ENCODE assay signal across 11 cellular contexts in the genomic region with DNA sequence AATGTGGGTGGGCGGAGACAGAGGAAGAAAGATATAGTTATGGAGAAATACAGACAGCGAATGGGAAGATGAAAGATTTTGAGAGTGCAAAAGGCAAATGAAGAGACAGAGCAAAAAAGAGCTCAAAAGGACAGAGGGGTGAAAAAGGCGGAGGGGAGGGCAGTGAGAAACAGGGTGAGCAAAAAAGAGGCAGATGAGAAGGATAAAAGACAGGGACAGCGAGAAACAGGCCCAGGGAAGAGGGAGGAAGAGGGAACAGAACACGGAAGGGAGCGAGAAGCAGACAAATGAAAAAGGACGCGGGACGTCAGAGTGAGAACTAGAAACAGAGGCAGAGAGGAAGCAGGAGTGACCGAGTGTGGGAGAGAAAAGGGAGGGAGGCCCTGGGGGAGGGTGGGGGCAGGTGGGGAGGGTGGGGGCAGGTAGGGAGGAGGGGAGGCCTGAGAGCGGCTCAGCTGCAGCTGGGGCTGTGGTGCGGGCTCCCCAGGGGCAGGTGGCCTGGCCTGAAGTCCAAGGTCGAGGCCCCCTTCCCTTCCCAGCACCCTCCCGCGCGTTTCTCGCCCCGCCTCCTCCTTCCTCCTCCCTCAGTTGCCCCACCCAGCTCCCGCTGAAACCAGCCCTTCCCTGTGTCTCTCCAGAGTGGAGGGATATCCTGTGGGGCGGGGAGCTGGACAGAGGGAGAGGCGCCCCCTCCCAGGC. TPM values are rescaled to one million over a fixed set of nuclear protein-coding genes. Genes with fewer than 3 reads are reported as not detected.
A peak's percentile ranks its signal among the peaks of the same experiment; 100 is the strongest.
DNase-seq lines count a peak whose midpoint lies in the region; ATAC-seq, FAIRE-seq and TF ChIP-seq lines count a peak whose summit lies in the region.
"Had no signal": no experiment of that assay in that cellular context is flagged by ENCODE, and none has a peak within 500 bp of the region (broad histone marks: within the 10 kb centered on the region; RNA-seq: fewer than 3 reads in every experiment).

No MANE protein-coding gene starts in this region.

- no peak for TF ChIP-seq CTCF in progenitor cell of endocrine pancreas (IDR thresholded peaks at IDR 0.05; ENCODE audit: unreplicated experiment)

- intact Hi-C loops in Right ventricle myocardium inferior (cut with DNase I) (no loop called here), cardiac septum (cut with DNase I) (no loop called here), left ventricle myocardium superior (cut with micrococcal nuclease) (no loop called here)

- H3K4me1 Mint-ChIP-seq in progenitor cell of endocrine pancreas (ENCODE audit: low read depth), result peaks cover 6% of the 10 kb centered on the region

- H3K27ac Mint-ChIP-seq in progenitor cell of endocrine pancreas, result no peak overlapping the region

- no peaks in the 10 kb centered on the region for H3K36me3 Mint-ChIP-seq in progenitor cell of endocrine pancreas (ENCODE audit: insufficient read depth)

- no peak for FAIRE-seq in urothelium cell line (lab: Jason Lieb, UNC)

- H3K4me3 Mint-ChIP-seq in progenitor cell of endocrine pancreas (ENCODE audit: low read depth), result no peak overlapping the region

- H3K27me3 Mint-ChIP-seq in progenitor cell of endocrine pancreas, result peaks cover 83% of the 10 kb centered on the region

- DNase-seq in Right ventricle myocardium inferior (ENCODE audit: missing footprints) (no peak), cardiac septum (ENCODE audit: low spot score) (no peak), RPMI8226 (peak; percentile 84), left ventricle myocardium superior (no peak), urothelium cell line (ENCODE audit: low spot score) (peak; percentile 33), progenitor cell of endocrine pancreas (ENCODE audit: low spot score, unreplicated experiment) (no peak)
- DNase-seq: DMS79 treated with DMSO at 0.1 percent for 48 hours; stimulated activated CD4-positive, alpha-beta T cell treated with anti-CD3 and anti-CD28 coated beads, Interleukin-2, amount 100 ng/mL, for 24 hours had no signal

- ATAC-seq in Right ventricle myocardium inferior (peak; percentile 35), left ventricle myocardium superior (peak; percentile 68), HG03139 (IDR thresholded peaks at IDR 0.05; ENCODE audit: unreplicated experiment) (no peak), HG03280 (IDR thresholded peaks at IDR 0.05; ENCODE audit: unreplicated experiment) (no peak)

- no peaks in the 10 kb centered on the region for H3K9me3 Mint-ChIP-seq in progenitor cell of endocrine pancreas (ENCODE audit: low read depth)

RNA-seq across cellular contexts. Expression of gene KLK1, which starts 2.9 kb away (rescaled TPM):
- total RNA-seq in Right ventricle myocardium inferior (0.32 TPM), cardiac septum (not detected), left ventricle myocardium superior (not detected), progenitor cell of endocrine pancreas (not detected in 2 replicates)

RNA-seq across cellular contexts. Expression of gene KLK15, which starts 12.7 kb away (rescaled TPM):
- not detected for total RNA-seq in Right ventricle myocardium inferior
- total RNA-seq in cardiac septum, result not detected
- not detected for total RNA-seq in left ventricle myocardium superior
- not detected in 2 replicates for total RNA-seq in progenitor cell of endocrine pancreas
- total RNA-seq: lower leg skin had no signal

RNA-seq across cellular contexts. Expression of gene ACP4, which starts 30.5 kb away (rescaled TPM):
- not detected for total RNA-seq in Right ventricle myocardium inferior
- total RNA-seq in cardiac septum, result not detected
- not detected for total RNA-seq in left ventricle myocardium superior
- total RNA-seq in progenitor cell of endocrine pancreas, result not detected in 2 replicates

RNA-seq across cellular contexts. Expression of gene KLK3, which starts 34.0 kb away (rescaled TPM):
- total RNA-seq in Right ventricle myocardium inferior (not detected), cardiac septum (not detected), left ventricle myocardium superior (not detected), progenitor cell of endocrine pancreas (not detected in 2 replicates)

RNA-seq across cellular contexts. Expression of gene GPR32, which starts 50.4 kb away (rescaled TPM):
- total RNA-seq in Right ventricle myocardium inferior (not detected), cardiac septum (not detected), left ventricle myocardium superior (not detected), progenitor cell of endocrine pancreas (not detected in 2 replicates)
- total RNA-seq: lower leg skin had no signal

Comparison
In these comparisons a context has a peak if more than half of its experiments do, and no peak if none do; other contexts are left out.
1. ATAC-seq: peak in Right ventricle myocardium inferior (single experiment) and left ventricle myocardium superior (single experiment); none in HG03139 (single experiment) and HG03280 (single experiment).
2. DNase-seq: peak in RPMI8226 (single experiment) and urothelium cell line (single experiment); none in Right ventricle myocardium inferior (single experiment), cardiac septum (single experiment), left ventricle myocardium superior (single experiment) and progenitor cell of endocrine pancreas (single experiment).